Comparison of ENCODE assay signal across 2 cellular contexts in genomic region chr1:23573574-23574182, GRCh38.
TF ChIP-seq lines count a peak whose summit lies in the region.

No MANE protein-coding gene starts in this region.

TF ChIP-seq in IMR-90, 13 proteins besides CTCF, POLR2A, EP300 and RAD21:
- no peak for TF ChIP-seq MAZ (IDR thresholded peaks at IDR 0.05; ENCODE audit: borderline replicate concordance, low read depth, low read length)
- no peak for TF ChIP-seq RCOR1 (IDR thresholded peaks at IDR 0.05; ENCODE audit: insufficient replicate concordance, low read length)
- no peak for TF ChIP-seq CEBPB (IDR thresholded peaks at IDR 0.05; ENCODE audit: low read depth, low read length)
- TF ChIP-seq BHLHE40 (IDR thresholded peaks at IDR 0.05; ENCODE audit: low read depth, low read length), result no peak
- TF ChIP-seq ELK1 (IDR thresholded peaks at IDR 0.05; ENCODE audit: borderline replicate concordance, low read depth, low read length), result no peak
- TF ChIP-seq USF2 (IDR thresholded peaks at IDR 0.05; ENCODE audit: low read depth, low read length), result no peak
- no peak for TF ChIP-seq SMC3 (IDR thresholded peaks at IDR 0.05; ENCODE audit: low read depth, low read length)
- TF ChIP-seq MXI1 (IDR thresholded peaks at IDR 0.05; ENCODE audit: borderline replicate concordance, low read depth, low read length), result no peak
- TF ChIP-seq MAFK (IDR thresholded peaks at IDR 0.05; ENCODE audit: low read depth, low read length), result no peak
- no peak for TF ChIP-seq CHD1 (IDR thresholded peaks at IDR 0.05; ENCODE audit: low read depth, low read length)
- TF ChIP-seq RFX5 (IDR thresholded peaks at IDR 0.05; ENCODE audit: low read depth, low read length), result no peak
- no peak for TF ChIP-seq NFE2L2 (IDR thresholded peaks at IDR 0.05; ENCODE audit: low read depth, low read length)
- no peak for TF ChIP-seq FOS (IDR thresholded peaks at IDR 0.05; ENCODE audit: low read depth, low read length)

TF ChIP-seq in GM12878, 131 proteins besides CTCF, POLR2A, EP300 and RAD21:
- TF ChIP-seq PKNOX1 (IDR thresholded peaks at IDR 0.05) (peak; percentile 61; the same call in 1 of the 2 replicates), MAX (IDR thresholded peaks at IDR 0.05; ENCODE audit: low read depth, low read length) (no peak), NR2C1 (IDR thresholded peaks at IDR 0.05) (no peak), NFIC (IDR thresholded peaks at IDR 0.05; ENCODE audit: low read depth, low read length) (no peak), E2F8 (IDR thresholded peaks at IDR 0.05; ENCODE audit: low read depth, partially characterized antibody) (no peak), ELK1 (IDR thresholded peaks at IDR 0.05; ENCODE audit: low read depth, low read length) (no peak), NKRF (conservative IDR thresholded peaks at IDR 0.05) (no peak), ZBTB4 (CRISPR knock-in tag; IDR thresholded peaks at IDR 0.05) (no peak), NBN (IDR thresholded peaks at IDR 0.05) (no peak), MTA3 (IDR thresholded peaks at IDR 0.05; ENCODE audit: borderline replicate concordance, low read length) (no peak), CHD4 (IDR thresholded peaks at IDR 0.05) (no peak), ZBED1 (IDR thresholded peaks at IDR 0.05; ENCODE audit: borderline replicate concordance) (no peak), WRNIP1 (IDR thresholded peaks at IDR 0.05; ENCODE audit: borderline replicate concordance, low read depth, low read length) (no peak), SKIL (IDR thresholded peaks at IDR 0.05; ENCODE audit: low read depth, poor library complexity, severe bottlenecking) (no peak), SP1 (IDR thresholded peaks at IDR 0.05; ENCODE audit: low read depth, low read length) (no peak), SMARCA5 (IDR thresholded peaks at IDR 0.05) (peak; percentile 43), REST (IDR thresholded peaks at IDR 0.05; ENCODE audit: low read depth, low read length) (no peak), CBX5 (IDR thresholded peaks at IDR 0.05; ENCODE audit: low read depth) (no peak), SUZ12 (IDR thresholded peaks at IDR 0.05; ENCODE audit: unreplicated experiment) (no peak), BCL11A (IDR thresholded peaks at IDR 0.05; ENCODE audit: low read depth, low read length) (no peak), ZNF217 (IDR thresholded peaks at IDR 0.05) (peak; percentile 16; the same call in 1 of the 2 replicates), BMI1 (IDR thresholded peaks at IDR 0.05; ENCODE audit: borderline replicate concordance) (0 out of 2 replicates have a peak, but pooled peaks have one; percentile 29), PML (IDR thresholded peaks at IDR 0.05; ENCODE audit: low read length) (no peak), ETV6 (conservative IDR thresholded peaks at IDR 0.05 in 1 of 2, IDR thresholded peaks at IDR 0.05 in 1 of 2; ENCODE audit: borderline replicate concordance in 1 of 2, low read depth in 1 of 2) (no peak), SMAD1 (IDR thresholded peaks at IDR 0.05; ENCODE audit: low read depth, partially characterized antibody) (no peak), BCL3 (IDR thresholded peaks at IDR 0.05; ENCODE audit: borderline replicate concordance, insufficient read depth, low read depth, low read length, poor library complexity, severe bottlenecking) (no peak), ATF3 (IDR thresholded peaks at IDR 0.05; ENCODE audit: borderline replicate concordance, extremely low read depth, low read depth, low read length) (no peak), TBL1XR1 (IDR thresholded peaks at IDR 0.05; ENCODE audit: low read depth, low read length) (no peak), CEBPB (IDR thresholded peaks at IDR 0.05; ENCODE audit: borderline replicate concordance in 1 of 2, low read depth in 2 of 2, low read length in 2 of 2) (no peak), EGR1 (IDR thresholded peaks at IDR 0.05; ENCODE audit: borderline replicate concordance in 1 of 2, low read depth in 2 of 2, low read length in 2 of 2) (no peak), RAD51 (IDR thresholded peaks at IDR 0.05) (no peak)
